10 cellular contexts compared by ENCODE assay signal in the genomic region with DNA sequence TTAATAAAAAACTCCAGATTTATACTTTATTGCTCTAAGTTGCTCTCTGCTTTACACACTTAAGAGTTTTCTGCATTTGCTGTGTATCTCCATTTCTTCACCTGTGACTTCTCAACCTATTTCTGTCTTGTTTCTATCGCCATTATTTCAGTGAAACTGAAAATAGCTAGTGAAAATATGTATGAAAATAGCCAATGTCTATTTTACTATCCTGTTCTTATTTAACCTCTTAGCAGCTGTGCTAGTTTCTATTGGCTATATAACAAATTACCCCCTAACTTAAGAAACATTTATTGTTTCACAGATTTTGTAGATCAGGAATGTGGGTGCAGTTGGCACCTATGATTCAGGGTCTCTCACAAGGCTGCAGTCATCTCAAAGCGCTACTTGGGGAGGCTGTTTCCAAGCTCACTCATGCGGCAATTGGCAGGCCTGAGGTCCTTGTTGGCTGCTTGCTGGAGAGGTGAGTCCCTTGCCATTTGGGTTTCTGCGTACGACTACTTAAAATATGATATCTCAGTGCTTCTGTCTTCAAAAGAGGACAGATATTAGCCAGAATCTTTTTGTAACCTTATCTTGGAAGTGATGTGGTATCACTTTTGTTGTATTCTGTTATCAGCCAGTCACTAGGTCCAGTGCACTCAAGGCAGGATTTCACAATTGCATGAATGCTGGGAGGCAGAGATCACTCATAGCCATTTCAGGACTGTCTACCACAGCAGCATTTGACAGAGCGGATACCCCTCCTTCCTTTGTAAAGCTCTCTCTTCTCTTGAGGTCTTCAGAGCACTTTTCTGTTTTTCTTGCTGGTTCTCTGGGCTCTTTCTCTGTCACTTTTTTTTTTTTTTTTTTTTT. TPM values are rescaled to one million over a fixed set of nuclear protein-coding genes. Genes with fewer than 3 reads are reported as not detected.
DNase-seq lines count a peak whose midpoint lies in the region; ATAC-seq, FAIRE-seq and TF ChIP-seq lines count a peak whose summit lies in the region.
"Had no signal": no experiment of that assay in that cellular context is flagged by ENCODE, and none has a peak within 500 bp of the region (broad histone marks: within the 10 kb centered on the region; RNA-seq: fewer than 3 reads in every experiment).

No MANE protein-coding gene starts in this region.

- WGBS in GM12878 (ENCODE audit: insufficient coverage, insufficient replicate concordance, low lambda C conversion rate, missing lambda C conversion rate): 8% methylated on average over 6 of the region's 6 CpGs
- WGBS in psoas muscle, 3 donors: 61 to 80% (median 62%) methylated on average over 6 of the region's 6 CpGs

- no peak for TF ChIP-seq EP300 in GM12878 (IDR thresholded peaks at IDR 0.05; ENCODE audit: borderline replicate concordance in 1 of 2, control insufficient read depth in 1 of 2, low read depth in 2 of 2, low read length in 2 of 2)

- TF ChIP-seq CTCF in GM12878 (IDR thresholded peaks at IDR 0.05 in 2 of 3, conservative IDR thresholded peaks at IDR 0.05 in 1 of 3; ENCODE audit: control insufficient read depth in 2 of 3, extremely low read depth in 1 of 3, insufficient read depth in 1 of 3, low read depth in 3 of 3, low read length in 3 of 3) (no peak), psoas muscle (IDR thresholded peaks at IDR 0.05) (no peak)

- H3K4me3 ChIP-seq in GM12878 (no peak overlapping the region), psoas muscle (no peak overlapping the region)
- H3K4me3 ChIP-seq: GM23248 had no signal

- DNase-seq in GM12878 (ENCODE audit: low read depth, low spot score) (no peak), psoas muscle (no peak), CD1c-positive myeloid dendritic cell (ENCODE audit: extremely low spot score) (no peak), SIG-M5 (lab: John Stamatoyannopoulos, UW) (no peak), NK-92 (lab: John Stamatoyannopoulos, UW; ENCODE audit: unreplicated experiment) (no peak), AML-193 (lab: John Stamatoyannopoulos, UW) (no peak)
- DNase-seq: GM23248, NCI-H82 had no signal

- no peak for TF ChIP-seq RAD21 in GM12878 (IDR thresholded peaks at IDR 0.05; ENCODE audit: insufficient read depth, low read depth, low read length)

- SMC1A ChIA-PET in GM12878 (lab: Charles Lee; ENCODE audit: uncharacterized antibody, unreplicated experiment): interaction anchor here (0.6 to 2.3 kb wide), 7 partner anchors 10 to 404 kb away, joined by 3 to 6 read pairs (median 3); no protein-coding TSS in a partner anchor

- H3K79me2 ChIP-seq in GM12878 (ENCODE audit: control insufficient read depth, insufficient read depth, low read length): no peaks in the 10 kb centered on the region

- intact Hi-C loops in GM12878 (cut with micrococcal nuclease; ENCODE audit: unreplicated experiment): no loop called here
- intact Hi-C loops in psoas muscle (cut with DNase I): no loop called here

- CTCF ChIA-PET in GM12878 (lab: Yijun Ruan, JAX): interaction anchor here (1.7 to 1.9 kb wide), 2 partner anchors 8 to 95 kb away, joined by 3 to 4 read pairs; no protein-coding TSS in a partner anchor

- no TSS peak for BruUV-seq in GM12878 (replicated peaks; lab: Mats Ljungman, UMichigan)

- H3K27me3 ChIP-seq in GM12878 (replicated peaks in 1 of 2; ENCODE audit: control insufficient read depth in 2 of 2, insufficient read depth in 2 of 2, low read length in 1 of 2) (no peaks in the 10 kb centered on the region), psoas muscle (ENCODE audit: insufficient read depth in 3 of 3, low read length in 2 of 3) (no peaks in the 10 kb centered on the region)

- in situ Hi-C loops in GM12878 (cut with MboI): no loop called here

- H3K27ac ChIP-seq in GM12878 (ENCODE audit: control insufficient read depth, insufficient read depth) (no peak overlapping the region), psoas muscle (peak overlapping the region; percentile 17)
- H3K27ac ChIP-seq: GM23248 had no signal

- peak; percentile 79 for ATAC-seq in GM19324 (IDR thresholded peaks at IDR 0.05; ENCODE audit: low FRiP score, unreplicated experiment)
- peak; percentile 63 for ATAC-seq in HG02973 (IDR thresholded peaks at IDR 0.05; ENCODE audit: unreplicated experiment)
- ATAC-seq in GM12878: peak; percentile 84
- ATAC-seq in psoas muscle: peak; percentile 67 to 88 (median 82)

- no peaks in the 10 kb centered on the region for H3K9me3 ChIP-seq in GM12878 (replicated peaks; ENCODE audit: control insufficient read depth, insufficient read depth, low read length)
- no peaks in the 10 kb centered on the region for H3K9me3 ChIP-seq in psoas muscle

- H3K9ac ChIP-seq in GM12878 (ENCODE audit: control insufficient read depth, insufficient read depth, low read length): no peak overlapping the region
- H3K9ac ChIP-seq: GM23248 had no signal

- RAD21 ChIA-PET in GM12878 (lab: Charles Lee; ENCODE audit: unreplicated experiment): interaction anchor here (0.9 to 1.5 kb wide), 4 partner anchors 40 to 94 kb away, joined by 3 to 5 read pairs (median 3); no protein-coding TSS in a partner anchor

- H3K4me2 ChIP-seq in GM12878 (ENCODE audit: control insufficient read depth, insufficient read depth): peak overlapping the region; percentile 49

- POLR2A ChIA-PET in GM12878 (lab: Charles Lee): no interaction called here

- H3K4me1 ChIP-seq in GM12878 (ENCODE audit: control insufficient read depth, insufficient read depth, low read length): peaks cover 21% of the 10 kb centered on the region
- H3K4me1 ChIP-seq in psoas muscle: peaks cover 18% of the 10 kb centered on the region

- H4K20me1 ChIP-seq in GM12878 (ENCODE audit: control insufficient read depth, insufficient read depth): no peaks in the 10 kb centered on the region

- no peak for FAIRE-seq in GM12878 (lab: Jason Lieb, UNC)

- H3K36me3 ChIP-seq in GM12878 (ENCODE audit: control insufficient read depth in 2 of 2, insufficient read depth in 2 of 2, low read length in 1 of 2): no peaks in the 10 kb centered on the region
- H3K36me3 ChIP-seq in psoas muscle (ENCODE audit: insufficient read depth in 1 of 2, low read depth in 1 of 2): peaks cover 0 to 9% of the 10 kb centered on the region in 2 donors

- TF ChIP-seq POLR2A in GM12878 (IDR thresholded peaks at IDR 0.05; ENCODE audit: low read depth, low read length): no peak

- H2AFZ ChIP-seq in GM12878 (ENCODE audit: control insufficient read depth, low read depth, low read length): no peak overlapping the region
- H2AFZ ChIP-seq: GM23248 had no signal

TF ChIP-seq in GM12878, 131 proteins besides CTCF, POLR2A, EP300 and RAD21 (continues in another document):
- TF ChIP-seq HDGF (IDR thresholded peaks at IDR 0.05) (no peak), RUNX3 (IDR thresholded peaks at IDR 0.05; ENCODE audit: low read length) (peak; percentile 59), ZZZ3 (IDR thresholded peaks at IDR 0.05; ENCODE audit: control insufficient read depth, insufficient read length, low read depth) (no peak)

RNA-seq across cellular contexts. Expression of gene ERC1, which starts 7.2 kb away (rescaled TPM):
- 68.5 and 75.2 TPM in 2 replicates for total RNA-seq in GM12878 (2013; cell fraction: nucleolus; rRNA removed)
- 3.2 and 5.0 TPM in 2 replicates for total RNA-seq in GM12878 (2014; rRNA removed)
- 7.0 and 7.2 TPM in 2 replicates for total RNA-seq in GM12878 (2014; rRNA removed; fragmentation: Illumina TruSeq; extraction: Trizol)
- 6.6 and 7.7 TPM in 2 replicates for total RNA-seq in GM12878 (2021)
- polyA plus RNA-seq in GM12878 (2011; ENCODE audit: low read depth): 1.6 TPM
- 8.0 and 9.3 TPM in 2 replicates for polyA plus RNA-seq in GM12878 (2011; rRNA removed)
- polyA plus RNA-seq in GM12878 (2011; cell fraction: cytosol; rRNA removed): 5.9 and 7.4 TPM in 2 replicates
- polyA plus RNA-seq in GM12878 (2011; cell fraction: nucleus; rRNA removed): 6.2 and 6.3 TPM in 2 replicates
- 1.4 and 2.1 TPM in 2 replicates for polyA plus RNA-seq in GM12878 (2012)
- polyA plus RNA-seq in GM12878 (2014; fragmentation: Illumina TruSeq; extraction: Trizol): 4.4 and 4.8 TPM in 2 replicates
- 1 to 10 TPM in 1 of 2 experiments, under 1 TPM in 1; 0.75 to 1.6 TPM for polyA plus RNA-seq in GM12878 (2014; fragmentation: Nextera tagmentation; extraction: Ambion mirVana)
- polyA plus RNA-seq in GM12878 (2014; rRNA removed): 2.3 and 2.7 TPM in 2 replicates
- 1 to 10 TPM; 5.5 to 5.7 TPM for polyA plus RNA-seq in GM12878 (2016; fragmentation: Nextera tagmentation; extraction: Ambion mirVana)
- polyA minus RNA-seq in GM12878 (2011; rRNA and poly(A)+ RNA removed): 24.5 and 27.1 TPM in 2 replicates
- polyA minus RNA-seq in GM12878 (2011; cell fraction: cytosol; rRNA and poly(A)+ RNA removed): 7.9 and 11.3 TPM in 2 replicates
- polyA minus RNA-seq in GM12878 (2011; cell fraction: nucleus; rRNA and poly(A)+ RNA removed): 21.9 and 27.0 TPM in 2 replicates
- 10 to 100 TPM; 29.4 to 35.6 (median 33.2) TPM for total RNA-seq in psoas muscle
- polyA plus RNA-seq in psoas muscle: 10 to 100 TPM in 1 of 3 donors, 1 to 10 TPM in 2; 4.0 to 14.0 (median 7.4) TPM

RNA-seq across cellular contexts. Expression of gene RAD52, which starts 48.8 kb away (rescaled TPM):
- 80.3 and 81.5 TPM in 2 replicates for total RNA-seq in GM12878 (2013; cell fraction: nucleolus; rRNA removed)
- total RNA-seq in GM12878 (2014; rRNA removed) (10.2 and 10.7 TPM in 2 replicates), GM12878 (2014; rRNA removed; fragmentation: Illumina TruSeq; extraction: Trizol) (9.3 and 11.4 TPM in 2 replicates), GM12878 (2021) (6.5 and 6.6 TPM in 2 replicates), psoas muscle (10 to 100 TPM in 2 of 4 donors, 1 to 10 TPM in 2; 6.7 to 12.8 (median 9.2) TPM)
- 4.4 TPM for polyA plus RNA-seq in GM12878 (2011; ENCODE audit: low read depth)
- polyA plus RNA-seq in GM12878 (2011; rRNA removed) (13.1 and 15.7 TPM in 2 replicates), GM12878 (2014; fragmentation: Illumina TruSeq; extraction: Trizol) (5.9 and 8.5 TPM in 2 replicates), GM12878 (2014; fragmentation: Nextera tagmentation; extraction: Ambion mirVana) (1 to 10 TPM; 2.0 to 2.9 TPM), GM12878 (2014; rRNA removed) (11.2 and 11.3 TPM in 2 replicates), GM12878 (2016; fragmentation: Nextera tagmentation; extraction: Ambion mirVana) (1 to 10 TPM; 7.7 to 9.7 TPM), psoas muscle (10 to 100 TPM in 1 of 3 donors, 1 to 10 TPM in 2; 5.9 to 14.4 (median 6.8) TPM)
- polyA plus RNA-seq in GM12878 (2011; cell fraction: cytosol; rRNA removed): 10.6 and 16.5 TPM in 2 replicates
- polyA plus RNA-seq in GM12878 (2011; cell fraction: nucleus; rRNA removed): 52.6 and 66.0 TPM in 2 replicates
- 4.0 and 8.3 TPM in 2 replicates for polyA plus RNA-seq in GM12878 (2012)
- polyA minus RNA-seq in GM12878 (2011; rRNA and poly(A)+ RNA removed): 19.2 and 29.6 TPM in 2 replicates
- polyA minus RNA-seq in GM12878 (2011; cell fraction: cytosol; rRNA and poly(A)+ RNA removed): 6.3 and 9.3 TPM in 2 replicates
- polyA minus RNA-seq in GM12878 (2011; cell fraction: nucleus; rRNA and poly(A)+ RNA removed): 16.3 and 21.0 TPM in 2 replicates
